ENCODE assay signal across 20 cellular contexts in the genomic region with DNA sequence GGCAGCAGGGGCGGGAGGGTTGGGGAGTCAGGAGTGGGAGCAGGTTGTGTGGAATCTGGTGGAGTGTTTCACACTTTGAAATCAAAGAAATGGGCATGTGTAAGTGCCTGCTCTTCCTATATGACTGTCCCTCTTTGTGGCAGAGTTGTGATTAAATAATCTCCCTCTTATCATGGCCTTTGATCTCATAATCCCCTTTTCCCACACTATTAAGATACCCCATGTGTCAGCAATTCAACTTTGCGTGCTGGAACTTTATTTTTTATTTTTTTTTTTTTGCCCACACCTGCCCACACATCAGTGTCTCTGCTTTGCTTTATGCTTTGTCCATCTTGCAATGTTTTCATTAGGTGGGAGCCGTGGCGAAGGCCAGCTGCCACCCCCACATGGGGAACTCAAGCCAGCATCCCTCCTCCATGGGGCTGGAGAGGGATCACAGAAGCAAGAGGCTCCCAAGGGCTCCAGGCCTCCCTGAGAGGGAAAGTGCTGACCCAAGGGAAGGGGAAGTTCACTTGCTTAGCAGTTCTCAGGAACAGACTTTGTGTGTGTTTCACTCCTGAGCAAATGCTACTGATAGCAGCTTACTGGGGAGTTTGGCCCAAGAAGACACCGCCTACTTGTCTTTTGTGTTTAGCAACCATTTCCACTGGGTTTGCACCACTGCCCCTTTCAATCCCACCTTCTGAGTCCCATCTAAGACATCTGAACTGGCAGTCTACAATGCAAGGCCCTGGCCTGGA.
A peak's percentile ranks its signal among the peaks of the same experiment; 100 is the strongest.
DNase-seq lines count a peak whose midpoint lies in the region; ATAC-seq and TF ChIP-seq lines count a peak whose summit lies in the region.
"Had no signal": no experiment of that assay in that cellular context is flagged by ENCODE, and none has a peak within 500 bp of the region (broad histone marks: within the 10 kb centered on the region; RNA-seq: fewer than 3 reads in every experiment).

No MANE protein-coding gene starts in this region.

- no peak overlapping the region for H2BK5ac ChIP-seq in neuronal stem cell (ENCODE audit: low read length)

- peak overlapping the region; percentile 27 for H2AFZ ChIP-seq in SU-DHL-6 (ENCODE audit: low read depth, low read length, severe bottlenecking)
- no peak overlapping the region for H2AFZ ChIP-seq in neuronal stem cell (ENCODE audit: low read length)

- no peak for TF ChIP-seq CTCF in DOHH2 (IDR thresholded peaks at IDR 0.05; ENCODE audit: low read depth, low read length, poor library complexity, severe bottlenecking)
- no peak for TF ChIP-seq CTCF in SU-DHL-6 (IDR thresholded peaks at IDR 0.05; ENCODE audit: insufficient read depth, low read length, poor library complexity, severe bottlenecking)
- no peak for TF ChIP-seq CTCF in ovary (IDR thresholded peaks at IDR 0.05)

- H3K14ac ChIP-seq in neuronal stem cell (ENCODE audit: low read length), result no peak overlapping the region

- H2AK5ac ChIP-seq in neuronal stem cell (ENCODE audit: low read depth, low read length), result no peak overlapping the region

- no peak overlapping the region for H2BK120ac ChIP-seq in neuronal stem cell (ENCODE audit: low read depth, low read length)

- H3K9me2 ChIP-seq in DOHH2 (replicated peaks; ENCODE audit: control insufficient read depth, low read length) (no peaks in the 10 kb centered on the region), SU-DHL-6 (replicated peaks; ENCODE audit: insufficient read depth, low read length) (no peaks in the 10 kb centered on the region)

- H2BK12ac ChIP-seq in neuronal stem cell (ENCODE audit: low read length), result no peak overlapping the region

- no peaks in the 10 kb centered on the region for H3K79me1 ChIP-seq in neuronal stem cell (ENCODE audit: low read depth, low read length)

- no peaks in the 10 kb centered on the region for H3K79me2 ChIP-seq in DOHH2 (ENCODE audit: control insufficient read depth, low read length)
- H3K79me2 ChIP-seq in SU-DHL-6 (ENCODE audit: insufficient read depth, low read length), result no peaks in the 10 kb centered on the region

- ATAC-seq in GM21390 (IDR thresholded peaks at IDR 0.05; ENCODE audit: unreplicated experiment) (peak; percentile 23), GM18870 (IDR thresholded peaks at IDR 0.05; ENCODE audit: unreplicated experiment) (no peak)
- ATAC-seq: SK-N-SH treated with all-trans-retinoic acid at 6 μM for 48 hours had no signal

- no CpG with 5 or more reads among the region's 5 CpGs for WGBS in neuronal stem cell (ENCODE audit: extremely low coverage in 2 of 2, insufficient read length in 2 of 2, insufficient replicate concordance in 1 of 2), 2 donors
- 68 to 76% (median 75%) methylated on average over 5 of the region's 5 CpGs for WGBS in ovary, 3 donors

- peak overlapping the region; percentile 39 for H3K18ac ChIP-seq in neuronal stem cell (ENCODE audit: low read length)

- intact Hi-C loops in ovary (cut with DNase I), result no loop called here

- H4K20me1 ChIP-seq in DOHH2 (ENCODE audit: control insufficient read depth, insufficient read depth, low read depth, low read length) (no peaks in the 10 kb centered on the region), SU-DHL-6 (ENCODE audit: low read depth, low read length) (no peaks in the 10 kb centered on the region)

- H3F3A ChIP-seq in DOHH2 (ENCODE audit: control insufficient read depth, insufficient read depth), result peaks cover 32% of the 10 kb centered on the region
- H3F3A ChIP-seq in SU-DHL-6 (ENCODE audit: insufficient read depth), result peaks cover 47% of the 10 kb centered on the region

- peak overlapping the region; percentile 76 for H3K27ac ChIP-seq in DOHH2 (ENCODE audit: low read depth, low read length)
- peak overlapping the region; percentile 81 for H3K27ac ChIP-seq in SU-DHL-6 (ENCODE audit: low read depth, low read length)
- no peak overlapping the region for H3K27ac ChIP-seq in neuronal stem cell (replicated peaks; ENCODE audit: low read length)
- H3K27ac ChIP-seq in ovary, result no peak overlapping the region
- H3K27ac ChIP-seq: HL-60 had no signal

- peak overlapping the region; percentile 27 for H3K4me3 ChIP-seq in DOHH2 (ENCODE audit: low read length)
- no peak overlapping the region for H3K4me3 ChIP-seq in SU-DHL-6 (ENCODE audit: insufficient read depth, low read length, poor library complexity, severe bottlenecking)
- H3K4me3 ChIP-seq in neuronal stem cell (ENCODE audit: low read length in 2 of 2), result no peak overlapping the region
- H3K4me3 ChIP-seq in ovary, result no peak overlapping the region

- DNase-seq in neuronal stem cell (ENCODE audit: low spot score), result no peak
- DNase-seq in retina, result no peak
- no peak for DNase-seq in ovary
- no peak for DNase-seq in DMS153 treated with DMSO at 0.1 percent for 48 hours (lab: John Stamatoyannopoulos, UW; ENCODE audit: unreplicated experiment)
- DNase-seq: Caco-2; CD4-positive, CD25-positive, alpha-beta regulatory T cell; DMS153; GOT3; NCI-H1048; NCI-H1436 treated with DMSO at 0.1 percent for 48 hours; NCI-H2081; NCI-H510A; NCI-H774; SHP77 treated with DMSO at 0.1 percent for 48 hours had no signal

- peak overlapping the region; percentile 73 for H3K4me2 ChIP-seq in DOHH2 (ENCODE audit: low read length)
- H3K4me2 ChIP-seq in SU-DHL-6 (ENCODE audit: low read depth, low read length, poor library complexity, severe bottlenecking), result peak overlapping the region; percentile 66
- H3K4me2 ChIP-seq in neuronal stem cell (ENCODE audit: insufficient read depth, low read length, poor library complexity, severe bottlenecking), result no peak overlapping the region

- H4K91ac ChIP-seq in neuronal stem cell (ENCODE audit: low read depth, low read length, poor library complexity), result no peak overlapping the region

- H2BK15ac ChIP-seq in neuronal stem cell (ENCODE audit: low read length), result no peak overlapping the region

- no peak overlapping the region for H3K4ac ChIP-seq in neuronal stem cell (ENCODE audit: low read length)

- H3K36me3 ChIP-seq in DOHH2 (ENCODE audit: control insufficient read depth, low read length), result no peaks in the 10 kb centered on the region; the same call in 1 of the 2 replicates
- H3K36me3 ChIP-seq in SU-DHL-6 (ENCODE audit: low read length), result no peaks in the 10 kb centered on the region
- no peaks in the 10 kb centered on the region for H3K36me3 ChIP-seq in neuronal stem cell (replicated peaks in 1 of 2; ENCODE audit: control insufficient read depth in 2 of 2, insufficient read depth in 2 of 2, low read length in 2 of 2)
- no peaks in the 10 kb centered on the region for H3K36me3 ChIP-seq in ovary

- H3K27me3 ChIP-seq in DOHH2 (ENCODE audit: control insufficient read depth, low read length), result no peaks in the 10 kb centered on the region
- H3K27me3 ChIP-seq in SU-DHL-6 (ENCODE audit: low read length), result no peaks in the 10 kb centered on the region
- H3K27me3 ChIP-seq in neuronal stem cell (ENCODE audit: control insufficient read depth in 3 of 3, insufficient read depth in 3 of 3, low read depth in 1 of 3, low read length in 3 of 3), result no peaks in the 10 kb centered on the region
- H3K27me3 ChIP-seq in ovary, result no peaks in the 10 kb centered on the region

- TF ChIP-seq POLR2A in ovary (IDR thresholded peaks at IDR 0.05), result no peak

- H3K9me3 ChIP-seq in DOHH2 (ENCODE audit: control insufficient read depth, insufficient read depth, low read length) (no peaks in the 10 kb centered on the region), SU-DHL-6 (ENCODE audit: insufficient read depth, low read length) (no peaks in the 10 kb centered on the region), neuronal stem cell (replicated peaks in 1 of 2; ENCODE audit: control insufficient read depth in 2 of 2, insufficient read depth in 1 of 2, low read depth in 1 of 2, low read length in 2 of 2) (no peaks in the 10 kb centered on the region), ovary (no peaks in the 10 kb centered on the region)
- H3K9me3 ChIP-seq: Caco-2 had no signal

- no peak overlapping the region for H3K23ac ChIP-seq in neuronal stem cell (ENCODE audit: low read depth, low read length, poor library complexity)

- H3K9ac ChIP-seq in SU-DHL-6 (ENCODE audit: low read length), result peak overlapping the region; percentile 42
- no peak overlapping the region for H3K9ac ChIP-seq in neuronal stem cell (ENCODE audit: low read depth, low read length, poor library complexity)

- no peak overlapping the region for H4K8ac ChIP-seq in neuronal stem cell (ENCODE audit: low read depth, low read length)

- TF ChIP-seq EP300 in ovary (IDR thresholded peaks at IDR 0.05), result no peak

- H3K4me1 ChIP-seq in DOHH2 (ENCODE audit: control insufficient read depth, low read length), result peaks cover 100% of the 10 kb centered on the region
- H3K4me1 ChIP-seq in neuronal stem cell (ENCODE audit: control insufficient read depth in 2 of 2, insufficient read depth in 1 of 2, low read depth in 1 of 2, low read length in 2 of 2), result peaks cover 0 to 3% of the 10 kb centered on the region in 2 donors
- no peaks in the 10 kb centered on the region for H3K4me1 ChIP-seq in ovary (ENCODE audit: insufficient read depth)
- H3K4me1 ChIP-seq: Caco-2 had no signal

Comparison
In these comparisons a context has a peak if more than half of its experiments do, and no peak if none do; other contexts are left out.
1. H3K27ac ChIP-seq: peak in DOHH2 (single experiment) and SU-DHL-6 (single experiment); none in neuronal stem cell (single experiment) and ovary (0 of 2).